In genomic region chr1:95879498-95879897, GRCh38 we compare ENCODE assay signal across 34 cellular contexts.
"Had no signal": no experiment of that assay in that cellular context is flagged by ENCODE, and none has a peak within 500 bp of the region (broad histone marks: within the 10 kb centered on the region; RNA-seq: fewer than 3 reads in every experiment).

No MANE protein-coding gene starts in this region.

- H3K4me3 ChIP-seq: adrenal gland, ascending aorta, body of pancreas, breast epithelium, cardiac muscle cell had no signal

- DNase-seq: activated effector memory CD4-positive, alpha-beta T cell treated with anti-CD3 and anti-CD28 coated beads, Interleukin-2, amount 50 U/mL, for 16 hours; activated effector memory CD4-positive, alpha-beta T cell treated with Interleukin-2 at 50 U/mL for 16 hours; activated gamma-delta T cell; activated gamma-delta T cell treated with Interleukin-2 at 50 U/mL for 16 hours; activated naive CD4-positive, alpha-beta T cell; activated naive CD4-positive, alpha-beta T cell treated with anti-CD3 and anti-CD28 coated beads for 36 hours; activated naive CD4-positive, alpha-beta T cell treated with anti-CD3 and anti-CD28 coated beads, Interleukin-2, amount 10 ng/mL, durations not matched to agents 7 days and 5 days; activated naive CD4-positive, alpha-beta T cell treated with anti-CD3 and anti-CD28 coated beads, Interleukin-2, amount 50 U/mL, for 16 hours; activated naive CD4-positive, alpha-beta T cell treated with Interleukin-2 at 50 U/mL for 16 hours; activated naive CD8-positive, alpha-beta T cell treated with anti-CD3 and anti-CD28 coated beads for 36 hours; activated naive CD8-positive, alpha-beta T cell treated with anti-CD3 and anti-CD28 coated beads, Interleukin-2, amount 10 ng/mL, durations not matched to agents 7 days and 5 days; activated naive CD8-positive, alpha-beta T cell treated with anti-CD3 and anti-CD28 coated beads, Interleukin-2, amount 50 U/mL, for 24 hours; activated T-cell treated with anti-CD3 and anti-CD28 coated beads, Interleukin-2, amount 50 U/mL, for 1 hour; activated T-cell treated with anti-CD3 and anti-CD28 coated beads, Interleukin-2, amount 50 U/mL, for 24 hours; activated T-cell treated with anti-CD3 and anti-CD28 coated beads, Interleukin-2, amount 50 U/mL, for 4 hours; activated T-cell treated with anti-CD3 and anti-CD28 coated beads, Interleukin-2, amount 50 U/mL, for 48 hours; activated T-cell treated with anti-CD3 and anti-CD28 coated beads, Interleukin-2, amount 50 U/mL, for 72 hours; adrenal gland; amniotic stem cell; amygdala; anterior cingulate cortex; aorta; body of pancreas; brain microvascular endothelial cell; caudate nucleus; central memory CD4-positive, alpha-beta T cell; cerebellar nuclear complex had no signal

- H3K27me3 ChIP-seq: adrenal gland, ascending aorta, body of pancreas, brain microvascular endothelial cell, breast epithelium, cardiac muscle cell had no signal

- ATAC-seq: activated naive CD4-positive, alpha-beta T cell treated with anti-CD3 and anti-CD28 coated beads, Interleukin-2, amount 50 U/mL, for 72 hours; activated naive CD8-positive, alpha-beta T cell treated with anti-CD3 and anti-CD28 coated beads, Interleukin-2, amount 50 U/mL, for 24 hours; activated T-cell treated with anti-CD3 and anti-CD28 coated beads, Interleukin-2, amount 50 U/mL, for 4 hours; activated T-cell treated with anti-CD3 and anti-CD28 coated beads, Interleukin-2, amount 50 U/mL, for 72 hours; activated T-helper 17 cell treated with anti-CD3 and anti-CD28 coated beads, Interleukin-2, amount 50 U/mL, for 72 hours; body of pancreas had no signal

- H3K9me3 ChIP-seq: adrenal gland, ascending aorta, body of pancreas had no signal

- H3K36me3 ChIP-seq: adrenal gland, ascending aorta, brain microvascular endothelial cell, breast epithelium, cardiac muscle cell had no signal

- H3K27ac ChIP-seq: adrenal gland, ascending aorta, body of pancreas, brain microvascular endothelial cell, breast epithelium, cardiac muscle cell had no signal

- FAIRE-seq: astrocyte, bronchial epithelial cell had no signal

- H3K4me1 ChIP-seq: adrenal gland, ascending aorta, body of pancreas, breast epithelium had no signal
